In the genomic region with DNA sequence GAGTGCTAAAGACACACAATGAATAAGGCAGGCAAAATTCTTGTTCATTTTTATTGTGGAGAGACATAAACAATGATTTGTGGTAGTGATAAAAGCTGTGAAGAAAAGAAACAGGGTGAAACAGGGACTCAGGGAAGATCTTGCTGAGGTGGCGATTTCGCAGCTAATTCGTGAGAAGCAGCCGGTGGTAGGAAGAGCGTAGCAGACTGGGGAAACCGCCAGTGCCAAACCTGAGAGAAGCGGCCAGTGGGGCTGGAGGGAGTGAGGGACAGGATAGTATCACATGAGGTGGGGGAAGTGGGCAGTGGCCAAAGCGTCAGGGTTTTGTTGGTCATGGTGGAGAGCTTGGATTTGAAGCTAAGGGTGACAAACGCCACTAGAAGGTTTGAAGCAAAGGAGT, we compare ENCODE assay signal across 2 cellular contexts.
TF ChIP-seq lines count a peak whose summit lies in the region.

No MANE protein-coding gene starts in this region.

TF ChIP-seq in WTC11, 78 proteins besides CTCF, POLR2A, EP300 and RAD21:
- TF ChIP-seq, protein P1, sequence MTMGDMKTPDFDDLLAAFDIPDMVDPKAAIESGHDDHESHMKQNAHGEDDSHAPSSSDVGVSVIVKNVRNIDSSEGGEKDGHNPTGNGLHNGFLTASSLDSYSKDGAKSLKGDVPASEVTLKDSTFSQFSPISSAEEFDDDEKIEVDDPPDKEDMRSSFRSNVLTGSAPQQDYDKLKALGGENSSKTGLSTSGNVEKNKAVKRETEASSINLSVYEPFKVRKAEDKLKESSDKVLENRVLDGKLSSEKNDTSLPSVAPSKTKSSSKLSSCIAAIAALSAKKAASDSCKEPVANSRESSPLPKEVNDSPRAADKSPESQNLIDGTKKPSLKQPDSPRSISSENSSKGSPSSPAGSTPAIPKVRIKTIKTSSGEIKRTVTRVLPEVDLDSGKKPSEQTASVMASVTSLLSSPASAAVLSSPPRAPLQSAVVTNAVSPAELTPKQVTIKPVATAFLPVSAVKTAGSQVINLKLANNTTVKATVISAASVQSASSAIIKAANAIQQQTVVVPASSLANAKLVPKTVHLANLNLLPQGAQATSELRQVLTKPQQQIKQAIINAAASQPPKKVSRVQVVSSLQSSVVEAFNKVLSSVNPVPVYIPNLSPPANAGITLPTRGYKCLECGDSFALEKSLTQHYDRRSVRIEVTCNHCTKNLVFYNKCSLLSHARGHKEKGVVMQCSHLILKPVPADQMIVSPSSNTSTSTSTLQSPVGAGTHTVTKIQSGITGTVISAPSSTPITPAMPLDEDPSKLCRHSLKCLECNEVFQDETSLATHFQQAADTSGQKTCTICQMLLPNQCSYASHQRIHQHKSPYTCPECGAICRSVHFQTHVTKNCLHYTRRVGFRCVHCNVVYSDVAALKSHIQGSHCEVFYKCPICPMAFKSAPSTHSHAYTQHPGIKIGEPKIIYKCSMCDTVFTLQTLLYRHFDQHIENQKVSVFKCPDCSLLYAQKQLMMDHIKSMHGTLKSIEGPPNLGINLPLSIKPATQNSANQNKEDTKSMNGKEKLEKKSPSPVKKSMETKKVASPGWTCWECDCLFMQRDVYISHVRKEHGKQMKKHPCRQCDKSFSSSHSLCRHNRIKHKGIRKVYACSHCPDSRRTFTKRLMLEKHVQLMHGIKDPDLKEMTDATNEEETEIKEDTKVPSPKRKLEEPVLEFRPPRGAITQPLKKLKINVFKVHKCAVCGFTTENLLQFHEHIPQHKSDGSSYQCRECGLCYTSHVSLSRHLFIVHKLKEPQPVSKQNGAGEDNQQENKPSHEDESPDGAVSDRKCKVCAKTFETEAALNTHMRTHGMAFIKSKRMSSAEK (CRISPR knock-in tag; IDR thresholded peaks at IDR 0.05; ENCODE audit: borderline replicate concordance), result no peak
- no peak for TF ChIP-seq RORB (CRISPR knock-in tag; IDR thresholded peaks at IDR 0.05)
- TF ChIP-seq NR2C2 (CRISPR knock-in tag; IDR thresholded peaks at IDR 0.05), result no peak
- TF ChIP-seq, protein P2, sequence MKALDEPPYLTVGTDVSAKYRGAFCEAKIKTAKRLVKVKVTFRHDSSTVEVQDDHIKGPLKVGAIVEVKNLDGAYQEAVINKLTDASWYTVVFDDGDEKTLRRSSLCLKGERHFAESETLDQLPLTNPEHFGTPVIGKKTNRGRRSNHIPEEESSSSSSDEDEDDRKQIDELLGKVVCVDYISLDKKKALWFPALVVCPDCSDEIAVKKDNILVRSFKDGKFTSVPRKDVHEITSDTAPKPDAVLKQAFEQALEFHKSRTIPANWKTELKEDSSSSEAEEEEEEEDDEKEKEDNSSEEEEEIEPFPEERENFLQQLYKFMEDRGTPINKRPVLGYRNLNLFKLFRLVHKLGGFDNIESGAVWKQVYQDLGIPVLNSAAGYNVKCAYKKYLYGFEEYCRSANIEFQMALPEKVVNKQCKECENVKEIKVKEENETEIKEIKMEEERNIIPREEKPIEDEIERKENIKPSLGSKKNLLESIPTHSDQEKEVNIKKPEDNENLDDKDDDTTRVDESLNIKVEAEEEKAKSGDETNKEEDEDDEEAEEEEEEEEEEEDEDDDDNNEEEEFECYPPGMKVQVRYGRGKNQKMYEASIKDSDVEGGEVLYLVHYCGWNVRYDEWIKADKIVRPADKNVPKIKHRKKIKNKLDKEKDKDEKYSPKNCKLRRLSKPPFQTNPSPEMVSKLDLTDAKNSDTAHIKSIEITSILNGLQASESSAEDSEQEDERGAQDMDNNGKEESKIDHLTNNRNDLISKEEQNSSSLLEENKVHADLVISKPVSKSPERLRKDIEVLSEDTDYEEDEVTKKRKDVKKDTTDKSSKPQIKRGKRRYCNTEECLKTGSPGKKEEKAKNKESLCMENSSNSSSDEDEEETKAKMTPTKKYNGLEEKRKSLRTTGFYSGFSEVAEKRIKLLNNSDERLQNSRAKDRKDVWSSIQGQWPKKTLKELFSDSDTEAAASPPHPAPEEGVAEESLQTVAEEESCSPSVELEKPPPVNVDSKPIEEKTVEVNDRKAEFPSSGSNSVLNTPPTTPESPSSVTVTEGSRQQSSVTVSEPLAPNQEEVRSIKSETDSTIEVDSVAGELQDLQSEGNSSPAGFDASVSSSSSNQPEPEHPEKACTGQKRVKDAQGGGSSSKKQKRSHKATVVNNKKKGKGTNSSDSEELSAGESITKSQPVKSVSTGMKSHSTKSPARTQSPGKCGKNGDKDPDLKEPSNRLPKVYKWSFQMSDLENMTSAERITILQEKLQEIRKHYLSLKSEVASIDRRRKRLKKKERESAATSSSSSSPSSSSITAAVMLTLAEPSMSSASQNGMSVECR (CRISPR knock-in tag; IDR thresholded peaks at IDR 0.05; ENCODE audit: borderline replicate concordance), result no peak
- TF ChIP-seq, protein P3, sequence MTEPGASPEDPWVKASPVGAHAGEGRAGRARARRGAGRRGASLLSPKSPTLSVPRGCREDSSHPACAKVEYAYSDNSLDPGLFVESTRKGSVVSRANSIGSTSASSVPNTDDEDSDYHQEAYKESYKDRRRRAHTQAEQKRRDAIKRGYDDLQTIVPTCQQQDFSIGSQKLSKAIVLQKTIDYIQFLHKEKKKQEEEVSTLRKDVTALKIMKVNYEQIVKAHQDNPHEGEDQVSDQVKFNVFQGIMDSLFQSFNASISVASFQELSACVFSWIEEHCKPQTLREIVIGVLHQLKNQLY (CRISPR knock-in tag; IDR thresholded peaks at IDR 0.05), result no peak
- TF ChIP-seq GABPB1 (CRISPR knock-in tag; IDR thresholded peaks at IDR 0.05), result no peak
- no peak for TF ChIP-seq IRF2 (CRISPR knock-in tag; IDR thresholded peaks at IDR 0.05; ENCODE audit: borderline replicate concordance, low read depth)
- TF ChIP-seq, protein P4, sequence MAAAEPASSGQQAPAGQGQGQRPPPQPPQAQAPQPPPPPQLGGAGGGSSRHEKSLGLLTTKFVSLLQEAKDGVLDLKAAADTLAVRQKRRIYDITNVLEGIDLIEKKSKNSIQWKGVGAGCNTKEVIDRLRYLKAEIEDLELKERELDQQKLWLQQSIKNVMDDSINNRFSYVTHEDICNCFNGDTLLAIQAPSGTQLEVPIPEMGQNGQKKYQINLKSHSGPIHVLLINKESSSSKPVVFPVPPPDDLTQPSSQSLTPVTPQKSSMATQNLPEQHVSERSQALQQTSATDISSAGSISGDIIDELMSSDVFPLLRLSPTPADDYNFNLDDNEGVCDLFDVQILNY (CRISPR knock-in tag; IDR thresholded peaks at IDR 0.05), result no peak
- TF ChIP-seq, protein P5, sequence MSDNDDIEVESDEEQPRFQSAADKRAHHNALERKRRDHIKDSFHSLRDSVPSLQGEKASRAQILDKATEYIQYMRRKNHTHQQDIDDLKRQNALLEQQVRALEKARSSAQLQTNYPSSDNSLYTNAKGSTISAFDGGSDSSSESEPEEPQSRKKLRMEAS (CRISPR knock-in tag; IDR thresholded peaks at IDR 0.05), result no peak
- TF ChIP-seq ZNF416 (CRISPR knock-in tag; IDR thresholded peaks at IDR 0.05), result no peak
- TF ChIP-seq NR1H2 (CRISPR knock-in tag; IDR thresholded peaks at IDR 0.05), result no peak
- TF ChIP-seq, protein P6, sequence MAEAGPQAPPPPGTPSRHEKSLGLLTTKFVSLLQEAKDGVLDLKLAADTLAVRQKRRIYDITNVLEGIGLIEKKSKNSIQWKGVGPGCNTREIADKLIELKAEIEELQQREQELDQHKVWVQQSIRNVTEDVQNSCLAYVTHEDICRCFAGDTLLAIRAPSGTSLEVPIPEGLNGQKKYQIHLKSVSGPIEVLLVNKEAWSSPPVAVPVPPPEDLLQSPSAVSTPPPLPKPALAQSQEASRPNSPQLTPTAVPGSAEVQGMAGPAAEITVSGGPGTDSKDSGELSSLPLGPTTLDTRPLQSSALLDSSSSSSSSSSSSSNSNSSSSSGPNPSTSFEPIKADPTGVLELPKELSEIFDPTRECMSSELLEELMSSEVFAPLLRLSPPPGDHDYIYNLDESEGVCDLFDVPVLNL (CRISPR knock-in tag; IDR thresholded peaks at IDR 0.05; ENCODE audit: borderline replicate concordance, low read depth), result no peak
- TF ChIP-seq CREB1 (CRISPR knock-in tag; IDR thresholded peaks at IDR 0.05), result no peak
- no peak for TF ChIP-seq ZNF232 (CRISPR knock-in tag; IDR thresholded peaks at IDR 0.05)
TF ChIP-seq in WTC11: peak in this region for 0.

TF ChIP-seq in H1, 55 proteins besides CTCF, POLR2A, EP300 and RAD21:
- no peak for TF ChIP-seq JUN (IDR thresholded peaks at IDR 0.05; ENCODE audit: low read depth, low read length)
- no peak for TF ChIP-seq TAF1 (IDR thresholded peaks at IDR 0.05; ENCODE audit: low read depth, low read length)
- no peak for TF ChIP-seq SP1 (IDR thresholded peaks at IDR 0.05; ENCODE audit: low read depth, low read length)
- no peak for TF ChIP-seq CBX5 (IDR thresholded peaks at IDR 0.05; ENCODE audit: low read depth, low read length)
- TF ChIP-seq MAFK (IDR thresholded peaks at IDR 0.05; ENCODE audit: low read depth, low read length), result 0 out of 2 replicates have a peak, but pooled peaks have one; percentile 26
- TF ChIP-seq RBBP5 (IDR thresholded peaks at IDR 0.05; ENCODE audit: borderline replicate concordance, low read depth, low read length), result no peak
TF ChIP-seq in H1: peak in this region for 1.
